ENCODE assay signal across 16 cellular contexts in genomic region chr1:204124639-204125038, GRCh38. TPM values are rescaled to one million over a fixed set of nuclear protein-coding genes. Genes with fewer than 3 reads are reported as not detected.
DNase-seq lines count a peak whose midpoint lies in the region; TF ChIP-seq lines count a peak whose summit lies in the region.
"Had no signal": no experiment of that assay in that cellular context is flagged by ENCODE, and none has a peak within 500 bp of the region (broad histone marks: within the 10 kb centered on the region; RNA-seq: fewer than 3 reads in every experiment).

No MANE protein-coding gene starts in this region.

- H3K18ac ChIP-seq in H9 (ENCODE audit: insufficient read length, low read depth, low read length): no peak overlapping the region

- no peak overlapping the region for H3K4ac ChIP-seq in H9 (ENCODE audit: low read depth, low read length)

- H3K4me3 ChIP-seq in neural progenitor cell: no peak overlapping the region
- H3K4me3 ChIP-seq: A549 had no signal

- no peaks in the 10 kb centered on the region for H3K27me3 Mint-ChIP-seq in H9 (ENCODE audit: low read depth)
- H3K27me3 Mint-ChIP-seq in chondrocyte (ENCODE audit: low read depth): no peaks in the 10 kb centered on the region
- peaks cover 7% of the 10 kb centered on the region for H3K27me3 Mint-ChIP-seq in neural progenitor cell (ENCODE audit: insufficient read depth, low read depth)

- intact Hi-C loops in head of caudate nucleus (cut with DNase I): loop anchor here (5.0 kb wide), 1 partner anchor 52 kb away; the partner anchor contains the start of gene SOX13

- H3K4me3 Mint-ChIP-seq in H9: no peak overlapping the region
- H3K4me3 Mint-ChIP-seq in chondrocyte (ENCODE audit: unreplicated experiment): no peak overlapping the region
- H3K4me3 Mint-ChIP-seq in neural progenitor cell: peak overlapping the region; percentile 65
- H3K4me3 Mint-ChIP-seq: CD4-positive, alpha-beta memory T cell had no signal

- no peak overlapping the region for H2BK12ac ChIP-seq in H9 (ENCODE audit: insufficient read length, low read depth, low read length)

- H3K4me1 Mint-ChIP-seq in H9: peaks cover 31 to 37% of the 10 kb centered on the region in 2 experiments
- H3K4me1 Mint-ChIP-seq in chondrocyte (ENCODE audit: low read depth): peaks cover 25% of the 10 kb centered on the region
- peaks cover 41% of the 10 kb centered on the region for H3K4me1 Mint-ChIP-seq in neural progenitor cell

- TF ChIP-seq CTCF in H9 (conservative IDR thresholded peaks at IDR 0.05) (no peak), chondrocyte (IDR thresholded peaks at IDR 0.05) (no peak), neural progenitor cell (IDR thresholded peaks at IDR 0.05) (no peak)

- H3F3A ChIP-seq in neural progenitor cell (ENCODE audit: low read depth): peaks cover 15% of the 10 kb centered on the region

- H4K20me1 ChIP-seq in H9 (ENCODE audit: control insufficient read depth, insufficient read depth, insufficient read length) (no peaks in the 10 kb centered on the region), neural progenitor cell (ENCODE audit: low read depth) (peaks cover 6% of the 10 kb centered on the region)

- H3K4me2 ChIP-seq in H9 (ENCODE audit: insufficient read depth, insufficient read length, low read length) (no peak overlapping the region), neural progenitor cell (no peak overlapping the region)
- H3K4me2 ChIP-seq: A549 had no signal

- H3K27ac Mint-ChIP-seq in H9: peak overlapping the region in 2 of 3 experiments; percentile 8 to 46; a peak in 2 of 7 replicates
- H3K27ac Mint-ChIP-seq in chondrocyte (ENCODE audit: unreplicated experiment): no peak overlapping the region
- no peak overlapping the region for H3K27ac Mint-ChIP-seq in neural progenitor cell

- H3K9me3 Mint-ChIP-seq in H9 (no peaks in the 10 kb centered on the region; a peak in 1 of 5 replicates), chondrocyte (ENCODE audit: low read depth) (no peaks in the 10 kb centered on the region), neural progenitor cell (no peaks in the 10 kb centered on the region)

- no peak overlapping the region for H3K56ac ChIP-seq in H9 (ENCODE audit: insufficient read length, low read depth, low read length)

- WGBS in H9 (ENCODE audit: extremely low coverage, insufficient read length, low lambda C conversion rate): no CpG with 5 or more reads among the region's 22 CpGs

- no peaks in the 10 kb centered on the region for H3K79me2 ChIP-seq in H9 (ENCODE audit: insufficient read depth, low read length)
- no peaks in the 10 kb centered on the region for H3K79me2 ChIP-seq in neural progenitor cell (ENCODE audit: low read depth)

- H3K23ac ChIP-seq in H9 (ENCODE audit: insufficient read length, low read depth, low read length): no peak overlapping the region

- H4K8ac ChIP-seq in H9 (replicated peaks; ENCODE audit: insufficient read length, low read depth, low read length): no peak overlapping the region

- no peaks in the 10 kb centered on the region for H3K27me3 ChIP-seq in H9 (ENCODE audit: insufficient read depth, low read length)
- H3K27me3 ChIP-seq in neural progenitor cell: no peaks in the 10 kb centered on the region
- H3K27me3 ChIP-seq: BE2C had no signal

- H2AK5ac ChIP-seq in H9 (ENCODE audit: insufficient read length, low read length): no peak overlapping the region

- H4K5ac ChIP-seq in H9 (ENCODE audit: insufficient read length, low read depth, low read length): no peak overlapping the region

- H3T11ph ChIP-seq in H9 (ENCODE audit: low read length): no peak overlapping the region

- H3K23me2 ChIP-seq in H9 (ENCODE audit: insufficient read length, low read depth, low read length, poor library complexity, severe bottlenecking): peaks cover 4% of the 10 kb centered on the region

- H2BK5ac ChIP-seq in H9 (ENCODE audit: insufficient read length, low read length): no peak overlapping the region

- H3K36me3 Mint-ChIP-seq in H9 (ENCODE audit: insufficient read depth in 1 of 3, low read depth in 3 of 3) (peaks cover 41 to 78% (median 63%) of the 10 kb centered on the region in 3 experiments), chondrocyte (ENCODE audit: low read depth) (peaks cover 3% of the 10 kb centered on the region), neural progenitor cell (peaks cover 21% of the 10 kb centered on the region)
- H3K36me3 Mint-ChIP-seq: CD4-positive, alpha-beta memory T cell had no signal

- H3K9ac ChIP-seq in H9 (ENCODE audit: extremely low read depth, insufficient read length, low read length) (no peak overlapping the region), neural progenitor cell (no peak overlapping the region)

- H2BK15ac ChIP-seq in H9 (ENCODE audit: low read depth, low read length): no peak overlapping the region

- H3K79me1 ChIP-seq in H9 (ENCODE audit: insufficient read depth, low read depth, low read length, poor library complexity, severe bottlenecking): no peaks in the 10 kb centered on the region

- H2AFZ ChIP-seq in H9 (ENCODE audit: low read length) (no peak overlapping the region), neural progenitor cell (replicated peaks) (no peak overlapping the region)

- no peaks in the 10 kb centered on the region; the same call in 1 of the 2 replicates for H3K4me1 ChIP-seq in H9 (ENCODE audit: insufficient read depth, low read length)
- H3K4me1 ChIP-seq in neural progenitor cell: peaks cover 14% of the 10 kb centered on the region

- H3K14ac ChIP-seq in H9 (ENCODE audit: insufficient read depth, low read length): no peak overlapping the region

- H3K27ac ChIP-seq in H9 (ENCODE audit: insufficient read length, low read depth, low read length) (no peak overlapping the region), neural progenitor cell (no peak overlapping the region)
- H3K27ac ChIP-seq: A549, C4-2B had no signal

- no peak overlapping the region for H2BK20ac ChIP-seq in H9 (ENCODE audit: low read depth, low read length, poor library complexity, severe bottlenecking)

- no peak overlapping the region for H2BK120ac ChIP-seq in H9 (ENCODE audit: low read depth, low read length, poor library complexity, severe bottlenecking)

- no peaks in the 10 kb centered on the region for H3K36me3 ChIP-seq in neural progenitor cell
- H3K36me3 ChIP-seq: BE2C had no signal

- no peak overlapping the region for H4K91ac ChIP-seq in H9 (ENCODE audit: insufficient read length, low read depth, low read length)

- DNase-seq in H9 (no peak), chondrocyte (ENCODE audit: low spot score) (peak; percentile 95), neural progenitor cell (ENCODE audit: low spot score) (no peak), NOMO-1 treated with DMSO at 0.1 percent for 48 hours (lab: John Stamatoyannopoulos, UW; ENCODE audit: unreplicated experiment) (no peak), head of caudate nucleus (no peak)
- no peak for DNase-seq in activated CD4-positive, alpha-beta T cell treated with anti-CD3 and anti-CD28 coated beads for 4 hours
- DNase-seq: BE2C; CD4-positive, alpha-beta memory T cell; COR-L47; DMS153; DMS79 treated with DMSO at 0.1 percent for 48 hours; EL had no signal

- H3K9me3 ChIP-seq in H9 (ENCODE audit: control insufficient read depth, low read depth, low read length) (no peaks in the 10 kb centered on the region), neural progenitor cell (ENCODE audit: low read depth) (no peaks in the 10 kb centered on the region)
- H3K9me3 ChIP-seq: A549, BE2C had no signal

RNA-seq across cellular contexts. Expression of gene ETNK2, which starts 27.2 kb away (rescaled TPM):
- total RNA-seq in H9 (2021) (17.6 and 18.6 TPM in 2 replicates), chondrocyte (10.2 to 30.2 TPM (median 10.5 TPM) in 3 replicates), neural progenitor cell (ENCODE audit: low replicate concordance) (5.3 and 17.6 TPM in 2 replicates)

RNA-seq across cellular contexts. Expression of gene REN, which starts 41.5 kb away (rescaled TPM):
- total RNA-seq in H9 (2021): not detected in 2 replicates
- not detected in 3 replicates for total RNA-seq in chondrocyte
- not detected in 2 replicates for total RNA-seq in neural progenitor cell (ENCODE audit: low replicate concordance)
- total RNA-seq: CD4-positive, alpha-beta memory T cell; H4; HT1080 had no signal

RNA-seq across cellular contexts. Expression of gene SOX13, which starts 51.7 kb away (rescaled TPM):
- total RNA-seq in H9 (2021) (120 TPM in 2 replicates), chondrocyte (3.6 to 9.1 TPM (median 7.6 TPM) in 3 replicates), neural progenitor cell (ENCODE audit: low replicate concordance) (27.8 and 28.6 TPM in 2 replicates)

Comparison
In these comparisons a context has a peak if more than half of its experiments do, and no peak if none do; other contexts are left out.
1. H3K27ac Mint-ChIP-seq: peak in H9 (2 of 3); none in chondrocyte (single experiment) and neural progenitor cell (single experiment).